In the genomic region with DNA sequence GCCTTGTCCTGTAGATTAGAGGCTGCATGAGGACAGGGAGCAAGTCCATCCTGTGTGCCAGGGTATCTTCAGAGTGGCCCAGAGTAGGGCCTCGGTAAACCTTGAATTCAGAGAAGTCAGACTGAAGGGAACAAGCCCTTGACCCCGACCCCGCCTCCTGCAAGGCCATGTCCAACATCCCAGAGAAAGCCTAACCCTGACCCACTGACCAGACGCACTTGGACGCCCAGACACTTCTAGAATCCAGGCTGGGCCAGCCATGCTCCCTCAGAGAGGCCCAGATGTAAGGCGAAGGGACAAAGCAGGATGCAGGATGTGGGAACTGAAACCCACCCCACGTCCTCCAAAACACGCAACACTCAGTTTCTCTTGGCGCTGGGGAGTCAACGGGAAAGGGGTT, we compare ENCODE assay signal across 13 cellular contexts. TPM values are rescaled to one million over a fixed set of nuclear protein-coding genes. Genes with fewer than 3 reads are reported as not detected.
A peak's percentile ranks its signal among the peaks of the same experiment; 100 is the strongest.
DNase-seq lines count a peak whose midpoint lies in the region; ATAC-seq and TF ChIP-seq lines count a peak whose summit lies in the region.
"Had no signal": no experiment of that assay in that cellular context is flagged by ENCODE, and none has a peak within 500 bp of the region (broad histone marks: within the 10 kb centered on the region; RNA-seq: fewer than 3 reads in every experiment).

No MANE protein-coding gene starts in this region.

- H3K27ac ChIP-seq in left ventricle myocardium inferior (replicated peaks) (peak overlapping the region; percentile 82), muscle layer of duodenum (ENCODE audit: low read length) (peak overlapping the region; percentile 29), upper lobe of right lung (peak overlapping the region; percentile 63)

- H3K9me3 ChIP-seq in left ventricle myocardium inferior (replicated peaks) = no peaks in the 10 kb centered on the region
- H3K9me3 ChIP-seq in muscle layer of duodenum (ENCODE audit: control insufficient read depth in 1 of 2, low read length in 2 of 2) = no peaks in the 10 kb centered on the region
- no peaks in the 10 kb centered on the region for H3K9me3 ChIP-seq in upper lobe of right lung

- H3K27me3 ChIP-seq in left ventricle myocardium inferior (ENCODE audit: low read depth) = no peaks in the 10 kb centered on the region
- no peaks in the 10 kb centered on the region for H3K27me3 ChIP-seq in muscle layer of duodenum (ENCODE audit: low read depth, low read length)
- H3K27me3 ChIP-seq in upper lobe of right lung = no peaks in the 10 kb centered on the region

- H3K36me3 Mint-ChIP-seq in activated naive CD8-positive, alpha-beta T cell = peaks cover 2% of the 10 kb centered on the region

- no peaks in the 10 kb centered on the region for H3K9me3 Mint-ChIP-seq in activated naive CD8-positive, alpha-beta T cell (ENCODE audit: low read depth)

- H3K4me1 ChIP-seq in left ventricle myocardium inferior (peaks cover 100% of the 10 kb centered on the region), muscle layer of duodenum (ENCODE audit: control insufficient read depth in 1 of 2, insufficient read depth in 2 of 2, low read length in 2 of 2) (peaks cover 27 to 69% of the 10 kb centered on the region in 2 donors), upper lobe of right lung (peaks cover 76% of the 10 kb centered on the region)

- H3K27me3 Mint-ChIP-seq in activated naive CD8-positive, alpha-beta T cell = no peaks in the 10 kb centered on the region

- intact Hi-C loops in left ventricle myocardium inferior (cut with micrococcal nuclease) (no loop called here), Right ventricle myocardium superior (cut with DNase I) (no loop called here), upper lobe of right lung (cut with DNase I) (no loop called here)

- peaks cover 90% of the 10 kb centered on the region for H3K4me1 Mint-ChIP-seq in activated naive CD8-positive, alpha-beta T cell (ENCODE audit: low read depth)

- H3K27ac Mint-ChIP-seq in activated naive CD8-positive, alpha-beta T cell = peak overlapping the region; percentile 92

- peak overlapping the region; percentile 38 for H3K4me3 Mint-ChIP-seq in activated naive CD8-positive, alpha-beta T cell

- ATAC-seq in Right ventricle myocardium superior (ENCODE audit: poor library complexity) = no peak
- ATAC-seq in upper lobe of right lung = no peak
- no peak for ATAC-seq in HG03196 (IDR thresholded peaks at IDR 0.05; ENCODE audit: unreplicated experiment)
- no peak for ATAC-seq in HG02852 (IDR thresholded peaks at IDR 0.05; ENCODE audit: unreplicated experiment)

- TF ChIP-seq CTCF in left ventricle myocardium inferior (IDR thresholded peaks at IDR 0.05; ENCODE audit: borderline replicate concordance) = no peak
- no peak for TF ChIP-seq CTCF in upper lobe of right lung (IDR thresholded peaks at IDR 0.05)

- peaks cover 2% of the 10 kb centered on the region for H3K36me3 ChIP-seq in left ventricle myocardium inferior
- H3K36me3 ChIP-seq in muscle layer of duodenum (ENCODE audit: control insufficient read depth in 1 of 2, insufficient read depth in 2 of 2, low read length in 2 of 2) = peaks cover 2 to 10% of the 10 kb centered on the region in 2 donors
- peaks cover 14% of the 10 kb centered on the region for H3K36me3 ChIP-seq in upper lobe of right lung

- DNase-seq in left ventricle myocardium inferior (no peak), Right ventricle myocardium superior (no peak), upper lobe of right lung (no peak)
- DNase-seq in stimulated activated CD4-positive, alpha-beta T cell treated with anti-CD3 and anti-CD28 coated beads, Interleukin-1b, Interleukin-23, amount 100 ng/mL, for 48 hours = no peak
- DNase-seq: activated effector memory CD4-positive, alpha-beta T cell treated with Interleukin-2 at 50 U/mL for 16 hours; KBM-7; mammary epithelial cell; NCI-H2171 treated with DMSO at 0.1 percent for 48 hours; stimulated activated CD8-positive, alpha-beta memory T cell treated with anti-CD3 and anti-CD28 coated beads, Interleukin-4, amount 100 ng/mL, for 48 hours had no signal

- H3K4me3 ChIP-seq in left ventricle myocardium inferior = no peak overlapping the region
- H3K4me3 ChIP-seq in muscle layer of duodenum (ENCODE audit: low read depth in 1 of 2, low read length in 2 of 2) = no peak overlapping the region
- H3K4me3 ChIP-seq in upper lobe of right lung = no peak overlapping the region

RNA-seq across cellular contexts. Expression of a gene that starts 13.2 kb away (rescaled TPM):
- 131 TPM for total RNA-seq in left ventricle myocardium inferior
- 126 TPM for total RNA-seq in Right ventricle myocardium superior
- total RNA-seq in upper lobe of right lung = 120 TPM

RNA-seq across cellular contexts. Expression of a gene that starts 47.2 kb away (rescaled TPM):
- 744 TPM for total RNA-seq in left ventricle myocardium inferior
- 592 TPM for total RNA-seq in Right ventricle myocardium superior
- 1,259 TPM for total RNA-seq in upper lobe of right lung

Comparison
In these comparisons a context has a peak if more than half of its experiments do, and no peak if none do; other contexts are left out.
1. H3K27ac ChIP-seq: peak in every context shown above with its lines; median percentile 82 in left ventricle myocardium inferior; 63 in upper lobe of right lung; 29 in muscle layer of duodenum.